ENCODE assay signal across 8 cellular contexts in the genomic region with DNA sequence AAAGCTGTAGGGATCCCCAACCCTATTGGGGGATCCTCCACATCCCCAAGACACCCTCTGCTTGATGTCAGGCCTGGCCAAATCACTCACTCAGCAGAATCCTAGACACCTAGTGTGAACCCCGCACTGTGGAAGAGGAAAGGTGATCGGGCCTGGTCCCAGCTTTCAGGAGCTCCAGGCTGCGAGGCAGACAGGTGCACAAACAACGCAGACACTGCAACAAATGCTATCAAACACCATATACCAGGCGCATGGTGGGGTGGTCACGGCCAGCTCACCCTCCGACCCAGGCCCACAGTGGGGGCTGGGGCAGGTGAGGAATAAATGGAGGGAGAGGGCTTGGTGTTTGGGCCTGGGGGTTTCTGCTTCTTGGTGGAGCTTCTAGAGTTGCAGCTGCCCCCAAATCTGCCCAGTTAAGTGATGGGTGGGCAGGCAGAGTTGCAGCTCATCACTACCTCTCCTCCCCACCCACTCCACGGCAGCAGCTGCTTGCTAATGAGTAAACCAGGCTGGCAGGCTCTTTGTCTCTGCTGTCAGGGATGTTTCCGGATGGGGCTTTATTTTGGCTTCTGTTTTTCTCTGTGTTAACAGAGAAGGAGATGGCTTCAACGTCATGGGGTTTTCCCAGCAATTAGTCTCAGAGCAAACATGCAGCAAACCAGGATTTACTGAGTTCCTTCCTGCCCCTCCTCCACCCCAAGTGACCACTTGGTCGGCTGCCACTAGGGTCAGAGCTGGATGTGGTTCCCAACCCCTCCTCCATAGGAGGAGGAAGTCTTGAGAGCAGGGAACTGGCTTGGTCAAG. TPM values are rescaled to one million over a fixed set of nuclear protein-coding genes. Genes with fewer than 3 reads are reported as not detected.
DNase-seq lines count a peak whose midpoint lies in the region; ATAC-seq and TF ChIP-seq lines count a peak whose summit lies in the region.
"Had no signal": no experiment of that assay in that cellular context is flagged by ENCODE, and none has a peak within 500 bp of the region (broad histone marks: within the 10 kb centered on the region; RNA-seq: fewer than 3 reads in every experiment).

No MANE protein-coding gene starts in this region.

- TF ChIP-seq POLR2A in suprapubic skin (IDR thresholded peaks at IDR 0.05) = peak in 1 of 2 donors; percentile 7

- DNase-seq in HFFc6 (peak; percentile 47), left lung (peak; percentile 88 to 90), suprapubic skin (ENCODE audit: low spot score in 2 of 2) (no peak), KBM-7 (no peak)
- no peak for DNase-seq in central memory CD8-positive, alpha-beta T cell (ENCODE audit: low spot score in 2 of 2)

- no peak overlapping the region; the same call in 1 of the 2 replicates for H3K27ac Mint-ChIP-seq in HFFc6
- peak overlapping the region; percentile 70 for H3K27ac Mint-ChIP-seq in central memory CD8-positive, alpha-beta T cell (ENCODE audit: low read depth)

- intact Hi-C loops in left lung (cut with DNase I) = no loop called here

- H3K4me3 ChIP-seq in OCI-LY3 (ENCODE audit: low read length) = 0 out of 2 replicates have a peak overlapping the region, but pooled peaks have one; percentile 14
- H3K4me3 ChIP-seq in left lung = no peak overlapping the region
- H3K4me3 ChIP-seq in suprapubic skin = no peak overlapping the region

- in situ Hi-C loops in KBM-7 (cut with MboI; ENCODE audit: low pct_unique_long_range_greater_than_20kb, low sequenced_read_pairs) = no loop called here

- peaks cover 16% of the 10 kb centered on the region for H3K4me1 ChIP-seq in OCI-LY3 (ENCODE audit: low read length)
- peaks cover 22 to 93% of the 10 kb centered on the region in 2 donors for H3K4me1 ChIP-seq in left lung
- H3K4me1 ChIP-seq in suprapubic skin = peaks cover 26% of the 10 kb centered on the region

- H2AFZ ChIP-seq in OCI-LY3 (ENCODE audit: low read depth, low read length) = peak overlapping the region; percentile 74

- no peaks in the 10 kb centered on the region for H3K9me3 Mint-ChIP-seq in HFFc6
- no peaks in the 10 kb centered on the region for H3K9me3 Mint-ChIP-seq in central memory CD8-positive, alpha-beta T cell

- no peak overlapping the region for H3K4me3 Mint-ChIP-seq in HFFc6
- H3K4me3 Mint-ChIP-seq in central memory CD8-positive, alpha-beta T cell = no peak overlapping the region

- no peaks in the 10 kb centered on the region for H3K9me3 ChIP-seq in OCI-LY3 (ENCODE audit: insufficient read depth, low read length)
- no peaks in the 10 kb centered on the region for H3K9me3 ChIP-seq in left lung
- no peaks in the 10 kb centered on the region for H3K9me3 ChIP-seq in suprapubic skin

- peaks cover 15% of the 10 kb centered on the region for H3K27me3 Mint-ChIP-seq in HFFc6 (ENCODE audit: insufficient read depth)
- H3K27me3 Mint-ChIP-seq in central memory CD8-positive, alpha-beta T cell = no peaks in the 10 kb centered on the region

- TF ChIP-seq CTCF in HFFc6 (IDR thresholded peaks at IDR 0.05) (no peak), OCI-LY3 (IDR thresholded peaks at IDR 0.05; ENCODE audit: low read depth, low read length) (no peak), left lung (IDR thresholded peaks at IDR 0.05) (peak in 1 of 2 donors; percentile 29), suprapubic skin (IDR thresholded peaks at IDR 0.05) (no peak)

- WGBS in suprapubic skin = 58% methylated on average over 11 of the region's 11 CpGs

- no peak for ATAC-seq in central memory CD8-positive, alpha-beta T cell (replicated peaks; ENCODE audit: extremely low read depth, poor library complexity, severe bottlenecking)
- ATAC-seq in left lung (peak; percentile 78), HG03520 (IDR thresholded peaks at IDR 0.05; ENCODE audit: unreplicated experiment) (no peak)

- TF ChIP-seq EP300 in suprapubic skin (IDR thresholded peaks at IDR 0.05) = no peak

- H3K36me3 Mint-ChIP-seq in HFFc6 (ENCODE audit: low read depth) = no peaks in the 10 kb centered on the region
- H3K36me3 Mint-ChIP-seq in central memory CD8-positive, alpha-beta T cell (ENCODE audit: insufficient read depth) = peaks cover 54% of the 10 kb centered on the region

- H3K4me1 Mint-ChIP-seq in HFFc6 (ENCODE audit: low read depth) = peaks cover 9% of the 10 kb centered on the region
- peaks cover 17% of the 10 kb centered on the region for H3K4me1 Mint-ChIP-seq in central memory CD8-positive, alpha-beta T cell

- H3K27me3 ChIP-seq in OCI-LY3 (ENCODE audit: low read depth, low read length) (no peaks in the 10 kb centered on the region), left lung (no peaks in the 10 kb centered on the region), suprapubic skin (no peaks in the 10 kb centered on the region)

- H3K27ac ChIP-seq in OCI-LY3 (ENCODE audit: low read length) = peak overlapping the region; percentile 15; the same call in 1 of the 2 replicates
- H3K27ac ChIP-seq in left lung = peak overlapping the region; percentile 75 to 91
- peak overlapping the region; percentile 54 for H3K27ac ChIP-seq in suprapubic skin

- H3K79me2 ChIP-seq in OCI-LY3 (ENCODE audit: low read length) = no peaks in the 10 kb centered on the region

- H4K20me1 ChIP-seq in OCI-LY3 (ENCODE audit: insufficient read depth, low read length) = no peaks in the 10 kb centered on the region

- H3K4me2 ChIP-seq in OCI-LY3 (ENCODE audit: low read length) = peak overlapping the region; percentile 54

- peak overlapping the region; percentile 38; the same call in 1 of the 2 replicates for H3K9ac ChIP-seq in OCI-LY3 (ENCODE audit: low read length)

- no peaks in the 10 kb centered on the region for H3K36me3 ChIP-seq in OCI-LY3 (replicated peaks; ENCODE audit: low read depth, low read length)
- peaks cover 0 to 63% of the 10 kb centered on the region in 2 donors for H3K36me3 ChIP-seq in left lung
- no peaks in the 10 kb centered on the region for H3K36me3 ChIP-seq in suprapubic skin

RNA-seq across cellular contexts. Expression of a gene that starts 46.6 kb away (rescaled TPM):
- total RNA-seq in HFFc6 (2021; fragmentation: NEBNext Ultra II Directional; extraction: Animal tissue kit (Norgen Biotek cat#: 25700)) = under 1 TPM in 1 of 6 experiments, not detected in 5; 0.02 TPM
- 100 to 1,000 TPM; 308 to 476 TPM for total RNA-seq in left lung
- total RNA-seq in suprapubic skin = 10 to 100 TPM; 18.8 to 70.2 (median 42.6) TPM
- total RNA-seq: NCI-H460 had no signal

Comparison
In these comparisons a context has a peak if more than half of its experiments do, and no peak if none do; other contexts are left out.
1. DNase-seq: peak in HFFc6 (single experiment) and left lung (2 of 2); none in central memory CD8-positive, alpha-beta T cell (0 of 2), suprapubic skin (0 of 2) and KBM-7 (single experiment).
2. H3K27ac ChIP-seq: peak in every context shown above with its lines; median percentile 83 in left lung; 54 in suprapubic skin; 15 in OCI-LY3.
3. RNA of a gene that starts 46.6 kb away (total RNA-seq): 308 to 476 TPM in left lung and 18.8 to 70.2 TPM in suprapubic skin; 0.02 TPM in HFFc6; every median in the first group is over 10 times any median in the second.